ENCODE assay signal across 17 cellular contexts in genomic region chr15:48806151-48806550, GRCh38. TPM values are rescaled to one million over a fixed set of nuclear protein-coding genes. Genes with fewer than 3 reads are reported as not detected.
DNase-seq lines count a peak whose midpoint lies in the region; ATAC-seq and TF ChIP-seq lines count a peak whose summit lies in the region.
"Had no signal": no experiment of that assay in that cellular context is flagged by ENCODE, and none has a peak within 500 bp of the region (broad histone marks: within the 10 kb centered on the region; RNA-seq: fewer than 3 reads in every experiment).

No MANE protein-coding gene starts in this region.

- peaks cover 61% of the 10 kb centered on the region for H3K4me1 Mint-ChIP-seq in activated naive CD4-positive, alpha-beta T cell treated with anti-CD3 and anti-CD28 coated beads, Interleukin-2, amount 10 ng/mL, durations not matched to agents 7 days and 5 days
- peaks cover 32% of the 10 kb centered on the region for H3K4me1 Mint-ChIP-seq in stimulated activated memory B cell treated with anti-CD40 and anti-IgM and Interleukin-4, amounts not matched to agents 10 μg/mL and 1 μg/mL and 100 μg/mL, for 72 hours

- H3K27ac Mint-ChIP-seq in activated naive CD4-positive, alpha-beta T cell treated with anti-CD3 and anti-CD28 coated beads, Interleukin-2, amount 10 ng/mL, durations not matched to agents 7 days and 5 days, result peak overlapping the region; percentile 87
- peak overlapping the region; percentile 19 for H3K27ac Mint-ChIP-seq in stimulated activated memory B cell treated with anti-CD40 and anti-IgM and Interleukin-4, amounts not matched to agents 10 μg/mL and 1 μg/mL and 100 μg/mL, for 72 hours
- H3K27ac Mint-ChIP-seq: activated CD8-positive, alpha-beta T cell treated with anti-CD3 and anti-CD28 coated beads, Interleukin-2, amount 10 ng/mL, durations not matched to agents 7 days and 5 days; activated naive CD8-positive, alpha-beta T cell had no signal

- H3K4me1 ChIP-seq in Peyer's patch, result peaks cover 0 to 5% (median 0%) of the 10 kb centered on the region in 4 donors

- TF ChIP-seq POLR2A in Peyer's patch (IDR thresholded peaks at IDR 0.05), result no peak

- DNase-seq in activated naive CD4-positive, alpha-beta T cell treated with anti-CD3 and anti-CD28 coated beads, Interleukin-2, amount 10 ng/mL, durations not matched to agents 7 days and 5 days, result no peak
- DNase-seq in activated naive CD4-positive, alpha-beta T cell treated with Interleukin-2 at 50 U/mL for 16 hours, result no peak
- DNase-seq in NCI-H2107 (lab: John Stamatoyannopoulos, UW) (peak; percentile 14), choroid plexus epithelial cell (ENCODE audit: low read depth) (peak; percentile 42), Peyer's patch (no peak)
- DNase-seq: activated CD8-positive, alpha-beta T cell treated with anti-CD3 and anti-CD28 coated beads, Interleukin-2, amount 10 ng/mL, durations not matched to agents 7 days and 5 days; cortex of kidney; foreskin keratinocyte; kidney glomerular epithelial cell; stimulated activated CD8-positive, alpha-beta memory T cell treated with anti-CD3 and anti-CD28 coated beads, Interleukin-4, amount 100 ng/mL, for 48 hours; T-helper 2 cell had no signal

- no peaks in the 10 kb centered on the region for H3K27me3 ChIP-seq in Peyer's patch
- H3K27me3 ChIP-seq: foreskin keratinocyte, neutrophil had no signal

- H3K9me3 ChIP-seq in Peyer's patch, result no peaks in the 10 kb centered on the region
- H3K9me3 ChIP-seq: neutrophil had no signal

- no peaks in the 10 kb centered on the region for H3K9me3 Mint-ChIP-seq in activated naive CD4-positive, alpha-beta T cell treated with anti-CD3 and anti-CD28 coated beads, Interleukin-2, amount 10 ng/mL, durations not matched to agents 7 days and 5 days
- no peaks in the 10 kb centered on the region for H3K9me3 Mint-ChIP-seq in stimulated activated memory B cell treated with anti-CD40 and anti-IgM and Interleukin-4, amounts not matched to agents 10 μg/mL and 1 μg/mL and 100 μg/mL, for 72 hours

- CTCF ChIA-PET in activated naive CD4-positive, alpha-beta T cell treated with anti-CD3 and anti-CD28 coated beads, Interleukin-2, amount 10 ng/mL, durations not matched to agents 7 days and 5 days (lab: Charles Lee), result no interaction called here

- no peak overlapping the region for H3K27ac ChIP-seq in Peyer's patch
- H3K27ac ChIP-seq: foreskin keratinocyte, HL-60, neutrophil had no signal

- H3K36me3 Mint-ChIP-seq in activated naive CD4-positive, alpha-beta T cell treated with anti-CD3 and anti-CD28 coated beads, Interleukin-2, amount 10 ng/mL, durations not matched to agents 7 days and 5 days, result peaks cover 30% of the 10 kb centered on the region
- H3K36me3 Mint-ChIP-seq in stimulated activated memory B cell treated with anti-CD40 and anti-IgM and Interleukin-4, amounts not matched to agents 10 μg/mL and 1 μg/mL and 100 μg/mL, for 72 hours, result peaks cover 22% of the 10 kb centered on the region

- no peak for TF ChIP-seq CTCF in choroid plexus epithelial cell (conservative IDR thresholded peaks at IDR 0.05; ENCODE audit: low read depth, low read length)
- TF ChIP-seq CTCF in Peyer's patch (IDR thresholded peaks at IDR 0.05), result no peak

- no peak for ATAC-seq in stimulated activated memory B cell treated with anti-CD40 and anti-IgM and Interleukin-4, amounts not matched to agents 10 μg/mL and 1 μg/mL and 100 μg/mL, for 72 hours
- no peak for ATAC-seq in GM19397 (IDR thresholded peaks at IDR 0.05; ENCODE audit: unreplicated experiment)
- ATAC-seq in HG03460 (IDR thresholded peaks at IDR 0.05; ENCODE audit: unreplicated experiment), result no peak
- ATAC-seq: activated CD8-positive, alpha-beta T cell treated with anti-CD3 and anti-CD28 coated beads, Interleukin-2, amount 10 ng/mL, durations not matched to agents 7 days and 5 days; foreskin keratinocyte had no signal

- H3K4me3 Mint-ChIP-seq in activated naive CD4-positive, alpha-beta T cell treated with anti-CD3 and anti-CD28 coated beads, Interleukin-2, amount 10 ng/mL, durations not matched to agents 7 days and 5 days, result peak overlapping the region; percentile 53
- no peak overlapping the region for H3K4me3 Mint-ChIP-seq in stimulated activated memory B cell treated with anti-CD40 and anti-IgM and Interleukin-4, amounts not matched to agents 10 μg/mL and 1 μg/mL and 100 μg/mL, for 72 hours
- H3K4me3 Mint-ChIP-seq: activated CD8-positive, alpha-beta T cell treated with anti-CD3 and anti-CD28 coated beads, Interleukin-2, amount 10 ng/mL, durations not matched to agents 7 days and 5 days; activated naive CD8-positive, alpha-beta T cell had no signal

- no peak overlapping the region for H3K4me3 ChIP-seq in choroid plexus epithelial cell (ENCODE audit: low read depth, low read length)
- no peak overlapping the region for H3K4me3 ChIP-seq in Peyer's patch

- H3K27me3 Mint-ChIP-seq in activated naive CD4-positive, alpha-beta T cell treated with anti-CD3 and anti-CD28 coated beads, Interleukin-2, amount 10 ng/mL, durations not matched to agents 7 days and 5 days, result no peaks in the 10 kb centered on the region
- no peaks in the 10 kb centered on the region for H3K27me3 Mint-ChIP-seq in stimulated activated memory B cell treated with anti-CD40 and anti-IgM and Interleukin-4, amounts not matched to agents 10 μg/mL and 1 μg/mL and 100 μg/mL, for 72 hours
- H3K27me3 Mint-ChIP-seq: activated naive CD8-positive, alpha-beta T cell had no signal

- no peaks in the 10 kb centered on the region for H3K36me3 ChIP-seq in Peyer's patch

RNA-seq across cellular contexts. Expression of gene CEP152, which starts 4.7 kb away (rescaled TPM):
- 10 to 100 TPM; 13.7 to 43.7 (median 16.5) TPM for total RNA-seq in Peyer's patch

Comparison
In these comparisons a context has a peak if more than half of its experiments do, and no peak if none do; other contexts are left out.
1. DNase-seq: peak in NCI-H2107 (single experiment) and choroid plexus epithelial cell (single experiment); none in activated naive CD4-positive, alpha-beta T cell treated with anti-CD3 and anti-CD28 coated beads, Interleukin-2, amount 10 ng/mL, durations not matched to agents 7 days and 5 days (single experiment), activated naive CD4-positive, alpha-beta T cell treated with Interleukin-2 at 50 U/mL for 16 hours (single experiment) and Peyer's patch (0 of 3).